ENCODE assay signal across 14 cellular contexts in genomic region chr22:19359554-19360299, GRCh38.
"Had no signal": no experiment of that assay in that cellular context is flagged by ENCODE, and none has a peak within 500 bp of the region (broad histone marks: within the 10 kb centered on the region; RNA-seq: fewer than 3 reads in every experiment).

No MANE protein-coding gene starts in this region.

- DNase-seq: activated CD4-positive, CD25-positive, alpha-beta regulatory T cell treated with anti-CD3 and anti-CD28 coated beads, Interleukin-2, amount 50 U/mL, for 72 hours; activated CD8-positive, alpha-beta memory T cell treated with anti-CD3 and anti-CD28 coated beads for 24 hours; activated CD8-positive, alpha-beta memory T cell treated with anti-CD3 and anti-CD28 coated beads, Interleukin-2, amount 50 U/mL, for 48 hours; activated effector memory CD4-positive, alpha-beta T cell treated with Interleukin-2 at 50 U/mL for 16 hours; activated naive CD4-positive, alpha-beta T cell treated with anti-CD3 and anti-CD28 coated beads, Interleukin-2, amount 10 ng/mL, durations not matched to agents 7 days and 5 days; activated T-cell treated with anti-CD3 and anti-CD28 coated beads, Interleukin-2, amount 50 U/mL, for 48 hours; dermis blood vessel endothelial cell; effector memory CD8-positive, alpha-beta T cell; left cardiac atrium; nucleus accumbens; retina; stimulated activated CD4-positive, alpha-beta T cell treated with anti-CD3 and anti-CD28 coated beads, Interleukin-2, amount 100 ng/mL, for 24 hours; tibial artery had no signal

- H3K9me3 Mint-ChIP-seq: activated naive CD4-positive, alpha-beta T cell treated with anti-CD3 and anti-CD28 coated beads, Interleukin-2, amount 10 ng/mL, durations not matched to agents 7 days and 5 days; effector memory CD8-positive, alpha-beta T cell; natural killer cell treated with Interleukin-12 subunit alpha and Interleukin-12 subunit beta and Interleukin-15 and Interleukin-18, amount 100 ng/mL, for 72 hours had no signal

- ATAC-seq: effector memory CD8-positive, alpha-beta T cell; left cardiac atrium; natural killer cell treated with Interleukin-12 subunit alpha and Interleukin-12 subunit beta and Interleukin-15 and Interleukin-18, amount 100 ng/mL, for 72 hours had no signal

- H3K4me1 Mint-ChIP-seq: activated naive CD4-positive, alpha-beta T cell treated with anti-CD3 and anti-CD28 coated beads, Interleukin-2, amount 10 ng/mL, durations not matched to agents 7 days and 5 days had no signal

- H3K27me3 Mint-ChIP-seq: activated naive CD4-positive, alpha-beta T cell treated with anti-CD3 and anti-CD28 coated beads, Interleukin-2, amount 10 ng/mL, durations not matched to agents 7 days and 5 days; effector memory CD8-positive, alpha-beta T cell; natural killer cell treated with Interleukin-12 subunit alpha and Interleukin-12 subunit beta and Interleukin-15 and Interleukin-18, amount 100 ng/mL, for 72 hours had no signal

- H3K4me3 Mint-ChIP-seq: activated naive CD4-positive, alpha-beta T cell treated with anti-CD3 and anti-CD28 coated beads, Interleukin-2, amount 10 ng/mL, durations not matched to agents 7 days and 5 days; effector memory CD8-positive, alpha-beta T cell; natural killer cell treated with Interleukin-12 subunit alpha and Interleukin-12 subunit beta and Interleukin-15 and Interleukin-18, amount 100 ng/mL, for 72 hours had no signal

- H3K27ac Mint-ChIP-seq: activated naive CD4-positive, alpha-beta T cell treated with anti-CD3 and anti-CD28 coated beads, Interleukin-2, amount 10 ng/mL, durations not matched to agents 7 days and 5 days; natural killer cell treated with Interleukin-12 subunit alpha and Interleukin-12 subunit beta and Interleukin-15 and Interleukin-18, amount 100 ng/mL, for 72 hours had no signal
